24 cellular contexts compared by ENCODE assay signal in the genomic region with DNA sequence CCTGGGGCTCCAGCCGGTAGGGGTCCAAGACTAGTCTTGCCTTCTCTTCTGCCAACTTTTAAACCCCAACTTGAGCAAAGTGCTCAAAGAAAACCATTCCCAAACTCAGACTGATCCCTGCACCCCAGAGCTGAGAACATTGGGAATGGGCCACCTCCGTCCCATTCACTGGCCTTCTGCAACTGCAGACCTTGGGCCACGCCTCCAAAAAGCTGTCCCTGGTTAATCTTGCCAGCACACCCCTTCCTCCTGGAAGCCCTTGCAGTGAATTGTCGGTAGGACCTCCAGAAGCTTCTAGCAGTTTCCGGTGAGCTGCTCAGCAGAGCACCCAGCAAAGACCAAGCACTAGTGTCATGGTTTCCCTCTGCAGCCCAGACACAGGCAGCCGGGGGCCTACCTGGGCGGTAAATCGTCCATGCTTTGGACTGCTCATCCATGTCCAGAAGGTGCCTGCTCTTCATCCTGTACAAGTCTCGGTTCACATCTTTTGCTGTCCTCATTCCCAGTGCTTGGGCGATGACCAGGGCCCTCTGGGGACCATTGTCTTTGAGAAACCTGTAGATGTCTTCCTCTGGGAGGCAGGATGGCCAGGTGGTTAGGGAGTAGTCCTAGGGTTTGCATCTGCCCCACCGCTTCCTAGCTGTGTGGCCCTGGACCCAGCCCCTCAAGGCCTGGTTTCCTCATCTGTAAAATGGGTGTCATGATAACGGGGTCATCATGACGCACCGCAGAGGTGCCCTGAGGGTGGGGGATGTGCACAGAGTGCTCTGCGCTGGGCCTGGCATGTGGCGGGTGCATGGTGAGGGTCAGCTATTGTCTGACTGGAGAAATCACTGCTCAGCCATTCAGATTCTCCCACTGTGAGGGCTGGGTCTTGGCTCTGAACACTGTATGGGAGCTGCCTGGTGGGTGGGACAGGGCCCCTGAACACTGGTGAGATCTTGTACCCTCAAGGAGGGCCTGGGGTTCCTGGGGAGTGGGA. TPM values are rescaled to one million over a fixed set of nuclear protein-coding genes. Genes with fewer than 3 reads are reported as not detected.
DNase-seq lines count a peak whose midpoint lies in the region; ATAC-seq, FAIRE-seq and TF ChIP-seq lines count a peak whose summit lies in the region.
"Had no signal": no experiment of that assay in that cellular context is flagged by ENCODE, and none has a peak within 500 bp of the region (broad histone marks: within the 10 kb centered on the region; RNA-seq: fewer than 3 reads in every experiment).

No MANE protein-coding gene starts in this region.

- H3K27ac Mint-ChIP-seq in activated CD8-positive, alpha-beta memory T cell treated with anti-CD3 and anti-CD28 coated beads, Interleukin-2, amount 10 ng/mL, durations not matched to agents 7 days and 5 days, result no peak overlapping the region
- H3K27ac Mint-ChIP-seq: HFFc6 had no signal

- no peak overlapping the region for H3K4me3 Mint-ChIP-seq in activated CD8-positive, alpha-beta memory T cell treated with anti-CD3 and anti-CD28 coated beads, Interleukin-2, amount 10 ng/mL, durations not matched to agents 7 days and 5 days
- H3K4me3 Mint-ChIP-seq: HFFc6 had no signal

- ATAC-seq in heart left ventricle (no peak), Right ventricle myocardium superior (ENCODE audit: poor library complexity) (no peak), left lobe of liver (no peak), GM18520 (IDR thresholded peaks at IDR 0.05; ENCODE audit: unreplicated experiment) (no peak)
- no peak for ATAC-seq in activated CD8-positive, alpha-beta memory T cell treated with anti-CD3 and anti-CD28 coated beads, Interleukin-2, amount 10 ng/mL, durations not matched to agents 7 days and 5 days
- ATAC-seq: Panc1 had no signal

- 84 to 95% (median 88%) methylated on average over 12 to 16 of the region's 16 CpGs for WGBS in heart left ventricle, 4 donors

- TF ChIP-seq POLR2A in heart left ventricle (IDR thresholded peaks at IDR 0.05), result no peak

- H3K4me1 ChIP-seq in heart left ventricle, result peaks cover 0 to 22% (median 0%) of the 10 kb centered on the region in 12 donors
- H3K4me1 ChIP-seq: Caco-2 had no signal

- intact Hi-C loops in heart left ventricle (cut with DNase I) (no loop called here), Right ventricle myocardium superior (cut with DNase I) (no loop called here)

- peaks cover 50% of the 10 kb centered on the region for H3K36me3 Mint-ChIP-seq in activated CD8-positive, alpha-beta memory T cell treated with anti-CD3 and anti-CD28 coated beads, Interleukin-2, amount 10 ng/mL, durations not matched to agents 7 days and 5 days

- H3K4me1 Mint-ChIP-seq in activated CD8-positive, alpha-beta memory T cell treated with anti-CD3 and anti-CD28 coated beads, Interleukin-2, amount 10 ng/mL, durations not matched to agents 7 days and 5 days, result peaks cover 27% of the 10 kb centered on the region

- peaks cover 0 to 6% (median 0%) of the 10 kb centered on the region in 9 donors for H3K36me3 ChIP-seq in heart left ventricle

- no peak overlapping the region for H3K27ac ChIP-seq in heart left ventricle

- FAIRE-seq in urothelium cell line (lab: Jason Lieb, UNC), result peak; percentile 37
- FAIRE-seq: GM19239, H54 had no signal

- CTCF ChIA-PET in activated CD8-positive, alpha-beta memory T cell treated with anti-CD3 and anti-CD28 coated beads, Interleukin-2, amount 10 ng/mL, durations not matched to agents 7 days and 5 days (lab: Charles Lee), result interaction anchor here (1.0 to 16.0 kb wide), 3 partner anchors 15 to 235 kb away, joined by 3 to 176 read pairs (median 7); no protein-coding TSS in a partner anchor

- peaks cover 0 to 19% (median 0%) of the 10 kb centered on the region in 9 donors for H3K27me3 ChIP-seq in heart left ventricle

- H3K9me3 ChIP-seq in heart left ventricle, result no peaks in the 10 kb centered on the region
- H3K9me3 ChIP-seq: Caco-2 had no signal

- no peak for TF ChIP-seq CTCF in heart left ventricle (IDR thresholded peaks at IDR 0.05)

- DNase-seq in heart left ventricle, result peak in 3 of 5 donors; percentile 2 to 6 (median 5)
- no peak for DNase-seq in Right ventricle myocardium superior
- DNase-seq in activated CD8-positive, alpha-beta memory T cell treated with anti-CD3 and anti-CD28 coated beads, Interleukin-2, amount 10 ng/mL, durations not matched to agents 7 days and 5 days, result peak; percentile 40
- peak; percentile 34 for DNase-seq in left lobe of liver (ENCODE audit: low spot score)
- DNase-seq in urothelium cell line (ENCODE audit: low spot score), result no peak
- DNase-seq in C1 segment of cervical spinal cord (lab: John Stamatoyannopoulos, UW), result no peak
- DNase-seq: DMS153, EL, HFFc6, Kasumi-1, MM.1S, NCI-H1105 treated with DMSO at 0.1 percent for 48 hours, NCI-H1694 treated with DMSO at 0.1 percent for 48 hours, NCI-H2107, NCI-H226, NCI-H524 treated with DMSO at 0.1 percent for 48 hours, SIG-M5 had no signal

- H3K27me3 Mint-ChIP-seq in activated CD8-positive, alpha-beta memory T cell treated with anti-CD3 and anti-CD28 coated beads, Interleukin-2, amount 10 ng/mL, durations not matched to agents 7 days and 5 days, result peaks cover 3% of the 10 kb centered on the region
- H3K27me3 Mint-ChIP-seq: IgD-negative memory B cell had no signal

- no peak overlapping the region for H3K4me3 ChIP-seq in heart left ventricle

- H3K9me3 Mint-ChIP-seq in activated CD8-positive, alpha-beta memory T cell treated with anti-CD3 and anti-CD28 coated beads, Interleukin-2, amount 10 ng/mL, durations not matched to agents 7 days and 5 days (ENCODE audit: low read depth), result no peaks in the 10 kb centered on the region
- H3K9me3 Mint-ChIP-seq: HFFc6, IgD-negative memory B cell had no signal

RNA-seq across cellular contexts. Expression of a gene that starts 5.4 kb away (rescaled TPM):
- 1 to 10 TPM in 2 of 9 donors, under 1 TPM in 2, not detected in 5; 0.21 to 1.7 (median 0.90) TPM for total RNA-seq in heart left ventricle
- polyA plus RNA-seq in heart left ventricle, result under 1 TPM in 1 of 2 donors, not detected in 1; 0.15 TPM
- total RNA-seq in Right ventricle myocardium superior, result not detected
- 10 to 100 TPM; 22.9 to 56.8 TPM for total RNA-seq in activated CD8-positive, alpha-beta memory T cell treated with anti-CD3 and anti-CD28 coated beads, Interleukin-2, amount 10 ng/mL, durations not matched to agents 7 days and 5 days
- 0.08 TPM for total RNA-seq in left lobe of liver
- total RNA-seq: A673, Caco-2, HFFc6 had no signal

RNA-seq across cellular contexts. Expression of a gene that starts 53.9 kb away (rescaled TPM):
- total RNA-seq in heart left ventricle (10 to 100 TPM in 1 of 9 donors, 1 to 10 TPM in 1, under 1 TPM in 5, not detected in 2; 0.13 to 22.0 (median 0.24) TPM), Right ventricle myocardium superior (2.3 TPM), left lobe of liver (1,004 TPM)
- polyA plus RNA-seq in heart left ventricle, result under 1 TPM; 0.42 to 0.55 TPM
- not detected for total RNA-seq in activated CD8-positive, alpha-beta memory T cell treated with anti-CD3 and anti-CD28 coated beads, Interleukin-2, amount 10 ng/mL, durations not matched to agents 7 days and 5 days
- total RNA-seq: A673, Caco-2, HFFc6 had no signal
- polyA plus RNA-seq: IgD-negative memory B cell had no signal

Comparison
In these comparisons a context has a peak if more than half of its experiments do, and no peak if none do; other contexts are left out.
1. DNase-seq: peak in heart left ventricle (3 of 5), activated CD8-positive, alpha-beta memory T cell treated with anti-CD3 and anti-CD28 coated beads, Interleukin-2, amount 10 ng/mL, durations not matched to agents 7 days and 5 days (single experiment) and left lobe of liver (single experiment); none in Right ventricle myocardium superior (single experiment), urothelium cell line (single experiment) and C1 segment of cervical spinal cord (0 of 14).
2. RNA of a gene that starts 5.4 kb away (total RNA-seq): 22.9 to 56.8 TPM in activated CD8-positive, alpha-beta memory T cell treated with anti-CD3 and anti-CD28 coated beads, Interleukin-2, amount 10 ng/mL, durations not matched to agents 7 days and 5 days; 0.21 to 1.7 TPM in heart left ventricle, not detected in Right ventricle myocardium superior (single experiment) and 0.08 TPM in left lobe of liver (single experiment); every median in the first group is over 4 times any median in the second.
3. RNA of a gene that starts 53.9 kb away (total RNA-seq): 1,004 TPM in left lobe of liver (single experiment); 2.3 TPM in Right ventricle myocardium superior (single experiment), 0.13 to 22.0 TPM in heart left ventricle and not detected in activated CD8-positive, alpha-beta memory T cell treated with anti-CD3 and anti-CD28 coated beads, Interleukin-2, amount 10 ng/mL, durations not matched to agents 7 days and 5 days; every median in the first group is over 10 times any median in the second.